Comparison of ENCODE assay signal across 16 cellular contexts in the genomic region with DNA sequence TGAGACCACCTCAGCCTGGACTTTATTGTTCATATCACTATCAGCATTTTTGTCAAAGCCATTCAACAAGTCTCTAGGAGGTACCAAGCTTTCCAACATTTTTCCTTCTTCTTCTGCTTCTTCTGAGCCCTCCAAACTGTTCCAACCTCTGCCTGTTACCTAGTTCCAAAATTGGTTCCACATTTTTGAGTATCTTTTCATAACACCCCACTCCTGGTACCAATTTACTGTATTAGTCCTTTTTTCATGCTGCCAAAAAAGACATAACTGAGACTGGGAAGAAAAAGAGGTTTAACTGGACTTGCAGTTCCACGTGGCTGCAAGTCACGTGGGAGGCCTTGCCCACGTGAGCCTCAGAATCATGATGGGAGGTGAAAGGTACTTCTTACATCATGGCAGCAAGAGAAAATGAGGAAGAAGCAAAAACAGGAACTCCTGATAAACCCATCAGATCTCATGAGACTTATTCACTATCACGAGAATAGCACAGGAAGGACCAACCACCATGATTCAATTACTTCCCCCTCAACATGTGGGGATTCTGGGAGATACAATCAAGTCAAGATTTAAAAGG.
DNase-seq lines count a peak whose midpoint lies in the region; TF ChIP-seq lines count a peak whose summit lies in the region.
"Had no signal": no experiment of that assay in that cellular context is flagged by ENCODE, and none has a peak within 500 bp of the region (broad histone marks: within the 10 kb centered on the region; RNA-seq: fewer than 3 reads in every experiment).

No MANE protein-coding gene starts in this region.

- H3K4me1 ChIP-seq in Caco-2, result no peaks in the 10 kb centered on the region
- H3K4me1 ChIP-seq: BLaER1 treated with 17β-estradiol and CSF1 and Interleukin-3, amounts not matched to agents 10 nM and 100 nM had no signal

- DNase-seq in SKM-1 treated with dmso at 0.1 percent for 144 hours (lab: John Stamatoyannopoulos, UW; ENCODE audit: unreplicated experiment) (peak; percentile 7), SKM-1 (lab: John Stamatoyannopoulos, UW; ENCODE audit: unreplicated experiment) (no peak), KBM-7 (peak; percentile 28), NAMALWA (ENCODE audit: low spot score) (peak; percentile 2), nephron progenitor cell (no peak), Caco-2 (no peak), NOMO-1 (lab: John Stamatoyannopoulos, UW; ENCODE audit: unreplicated experiment in 2 of 2) (no peak), nucleus accumbens (lab: John Stamatoyannopoulos, UW) (no peak)
- DNase-seq: ACHN; Calu3; CD4-positive, CD25-positive, alpha-beta regulatory T cell; DMS 273 treated with DMSO at 0.1 percent for 48 hours; H7 had no signal

- H3K4me3 Mint-ChIP-seq in nephron progenitor cell (no peak overlapping the region), Caco-2 (ENCODE audit: unreplicated experiment) (no peak overlapping the region)
- H3K4me3 Mint-ChIP-seq: CD4-positive, CD25-positive, alpha-beta regulatory T cell; GM23338 had no signal

- peaks cover 13% of the 10 kb centered on the region for H3K36me3 Mint-ChIP-seq in nephron progenitor cell (ENCODE audit: low read depth)
- no peaks in the 10 kb centered on the region for H3K36me3 Mint-ChIP-seq in Caco-2 (ENCODE audit: insufficient read depth, unreplicated experiment)
- H3K36me3 Mint-ChIP-seq: CD4-positive, CD25-positive, alpha-beta regulatory T cell had no signal

- no peaks in the 10 kb centered on the region for H3K36me3 ChIP-seq in Caco-2 (ENCODE audit: control insufficient read depth, insufficient read depth, low read length)
- H3K36me3 ChIP-seq: BLaER1 treated with 17β-estradiol and CSF1 and Interleukin-3, amounts not matched to agents 10 nM and 100 nM had no signal

- in situ Hi-C loops in KBM-7 (cut with MboI; ENCODE audit: low pct_unique_long_range_greater_than_20kb, low sequenced_read_pairs), result no loop called here

- CTCF ChIA-PET in Caco-2 (lab: Charles Lee), result no interaction called here

- POLR2A ChIA-PET in Caco-2 (lab: Charles Lee), result no interaction called here

- no peaks in the 10 kb centered on the region for H3K4me1 Mint-ChIP-seq in nephron progenitor cell
- no peaks in the 10 kb centered on the region for H3K4me1 Mint-ChIP-seq in Caco-2 (ENCODE audit: low read depth, unreplicated experiment)
- H3K4me1 Mint-ChIP-seq: CD4-positive, CD25-positive, alpha-beta regulatory T cell; GM23338 had no signal

- no peaks in the 10 kb centered on the region for H3K27me3 Mint-ChIP-seq in nephron progenitor cell (ENCODE audit: low read depth, poor library complexity)
- H3K27me3 Mint-ChIP-seq in Caco-2 (ENCODE audit: insufficient read depth, unreplicated experiment), result no peaks in the 10 kb centered on the region
- H3K27me3 Mint-ChIP-seq: CD4-positive, CD25-positive, alpha-beta regulatory T cell had no signal

- TF ChIP-seq CTCF in nephron progenitor cell (IDR thresholded peaks at IDR 0.05), result no peak
- TF ChIP-seq CTCF in Caco-2 (IDR thresholded peaks at IDR 0.05; ENCODE audit: insufficient read depth in 1 of 2, low read depth in 1 of 2, low read length in 1 of 2, severe bottlenecking in 1 of 2, unreplicated experiment in 1 of 2), result no peak

- peaks cover 26% of the 10 kb centered on the region for H3K9me3 Mint-ChIP-seq in nephron progenitor cell
- H3K9me3 Mint-ChIP-seq in Caco-2 (ENCODE audit: unreplicated experiment), result no peaks in the 10 kb centered on the region

- H3K4me3 ChIP-seq in Caco-2 (ENCODE audit: low read depth, low read length), result no peak overlapping the region
- H3K4me3 ChIP-seq: BLaER1 treated with 17β-estradiol and CSF1 and Interleukin-3, amounts not matched to agents 10 nM and 100 nM; GM12878; GM23338 had no signal

- intact Hi-C loops in Caco-2 (cut with micrococcal nuclease; ENCODE audit: unreplicated experiment), result no loop called here

- no TSS peak for BruUV-seq in Caco-2 (replicated peaks; lab: Mats Ljungman, UMichigan)

- H3K9me3 ChIP-seq in Caco-2, result peaks cover 10% of the 10 kb centered on the region

- peak overlapping the region; percentile 19 for H3K27ac Mint-ChIP-seq in nephron progenitor cell
- no peak overlapping the region for H3K27ac Mint-ChIP-seq in Caco-2 (ENCODE audit: unreplicated experiment)
- H3K27ac Mint-ChIP-seq: CD4-positive, CD25-positive, alpha-beta regulatory T cell; GM23338 had no signal

- no peaks in the 10 kb centered on the region for H3K27me3 ChIP-seq in Caco-2 (replicated peaks; ENCODE audit: control insufficient read depth, insufficient read depth, low read length)
- H3K27me3 ChIP-seq: BLaER1 treated with 17β-estradiol and CSF1 and Interleukin-3, amounts not matched to agents 10 nM and 100 nM had no signal

Comparison
In these comparisons a context has a peak if more than half of its experiments do, and no peak if none do; other contexts are left out.
1. DNase-seq: peak in SKM-1 treated with dmso at 0.1 percent for 144 hours (single experiment), KBM-7 (single experiment) and NAMALWA (single experiment); none in SKM-1 (single experiment), nephron progenitor cell (single experiment), Caco-2 (0 of 2), NOMO-1 (0 of 2) and nucleus accumbens (0 of 56).